15 cellular contexts compared by ENCODE assay signal in genomic region chrX:144732588-144732987, GRCh38.
"Had no signal": no experiment of that assay in that cellular context is flagged by ENCODE, and none has a peak within 500 bp of the region (broad histone marks: within the 10 kb centered on the region; RNA-seq: fewer than 3 reads in every experiment).

No MANE protein-coding gene starts in this region.

- H3K27ac Mint-ChIP-seq: activated CD4-positive, alpha-beta memory T cell treated with anti-CD3 and anti-CD28 coated beads, Interleukin-2, amount 10 ng/mL, durations not matched to agents 7 days and 5 days; activated naive CD8-positive, alpha-beta T cell treated with anti-CD3 and anti-CD28 coated beads, Interleukin-2, amount 50 U/mL, for 24 hours; activated T-helper 1 cell treated with anti-CD3 and anti-CD28 coated beads, Interleukin-12 subunit alpha, Interleukin-12 subunit beta, Interleukin-2, Interleukin-4 antibody, amounts not matched to agents 30 ng/mL and 10 ng/mL and 1 ng/mL, durations not matched to agents 14 hours and 24 hours and 36 hours; natural killer cell; stimulated activated effector memory CD8-positive, alpha-beta T cell treated with anti-CD3 and anti-CD28 coated beads, Interleukin-12 subunit alpha, Interleukin-12 subunit beta, amount 100 ng/mL, for 72 hours had no signal

- H3K4me1 Mint-ChIP-seq: activated CD4-positive, alpha-beta memory T cell treated with anti-CD3 and anti-CD28 coated beads, Interleukin-2, amount 10 ng/mL, durations not matched to agents 7 days and 5 days; activated naive CD8-positive, alpha-beta T cell treated with anti-CD3 and anti-CD28 coated beads, Interleukin-2, amount 50 U/mL, for 24 hours; natural killer cell; stimulated activated effector memory CD8-positive, alpha-beta T cell treated with anti-CD3 and anti-CD28 coated beads, Interleukin-12 subunit alpha, Interleukin-12 subunit beta, amount 100 ng/mL, for 72 hours had no signal

- H3K4me3 Mint-ChIP-seq: activated CD4-positive, alpha-beta memory T cell treated with anti-CD3 and anti-CD28 coated beads, Interleukin-2, amount 10 ng/mL, durations not matched to agents 7 days and 5 days; activated naive CD8-positive, alpha-beta T cell treated with anti-CD3 and anti-CD28 coated beads, Interleukin-2, amount 50 U/mL, for 24 hours; activated T-helper 1 cell treated with anti-CD3 and anti-CD28 coated beads, Interleukin-12 subunit alpha, Interleukin-12 subunit beta, Interleukin-2, Interleukin-4 antibody, amounts not matched to agents 30 ng/mL and 10 ng/mL and 1 ng/mL, durations not matched to agents 14 hours and 24 hours and 36 hours; natural killer cell; stimulated activated effector memory CD8-positive, alpha-beta T cell treated with anti-CD3 and anti-CD28 coated beads, Interleukin-12 subunit alpha, Interleukin-12 subunit beta, amount 100 ng/mL, for 72 hours had no signal

- H3K9me3 Mint-ChIP-seq: activated naive CD8-positive, alpha-beta T cell treated with anti-CD3 and anti-CD28 coated beads, Interleukin-2, amount 50 U/mL, for 24 hours had no signal

- H3K27ac ChIP-seq: transverse colon had no signal

- H3K4me1 ChIP-seq: transverse colon had no signal

- H3K9me3 ChIP-seq: transverse colon had no signal

- H3K36me3 Mint-ChIP-seq: natural killer cell; stimulated activated effector memory CD8-positive, alpha-beta T cell treated with anti-CD3 and anti-CD28 coated beads, Interleukin-12 subunit alpha, Interleukin-12 subunit beta, amount 100 ng/mL, for 72 hours had no signal

- H3K36me3 ChIP-seq: transverse colon had no signal

- ATAC-seq: activated naive CD8-positive, alpha-beta T cell treated with anti-CD3 and anti-CD28 coated beads, Interleukin-2, amount 50 U/mL, for 24 hours; natural killer cell; right cardiac atrium; stimulated activated effector memory CD8-positive, alpha-beta T cell treated with anti-CD3 and anti-CD28 coated beads, Interleukin-12 subunit alpha, Interleukin-12 subunit beta, amount 100 ng/mL, for 72 hours had no signal

- H3K27me3 Mint-ChIP-seq: activated CD4-positive, alpha-beta memory T cell treated with anti-CD3 and anti-CD28 coated beads, Interleukin-2, amount 10 ng/mL, durations not matched to agents 7 days and 5 days; activated naive CD8-positive, alpha-beta T cell treated with anti-CD3 and anti-CD28 coated beads, Interleukin-2, amount 50 U/mL, for 24 hours had no signal

- H3K4me3 ChIP-seq: transverse colon had no signal

- DNase-seq: activated CD4-positive, alpha-beta memory T cell treated with anti-CD3 and anti-CD28 coated beads, Interleukin-2, amount 10 ng/mL, durations not matched to agents 7 days and 5 days; activated CD4-positive, alpha-beta T cell treated with anti-CD3 and anti-CD28 coated beads for 1 hour; activated naive CD4-positive, alpha-beta T cell; activated naive CD8-positive, alpha-beta T cell treated with anti-CD3 and anti-CD28 coated beads, Interleukin-2, amount 50 U/mL, for 24 hours; central memory CD4-positive, alpha-beta T cell; cortex of kidney; effector memory CD4-positive, alpha-beta T cell; hypothalamus; natural killer cell; posterior cingulate gyrus; right cardiac atrium; T-helper 9 cell; transverse colon had no signal

- H3K27me3 ChIP-seq: transverse colon had no signal
